In genomic region chr11:66426314-66426713, GRCh38 we compare ENCODE assay signal across 30 cellular contexts. TPM values are rescaled to one million over a fixed set of nuclear protein-coding genes. Genes with fewer than 3 reads are reported as not detected.
"Had no signal": no experiment of that assay in that cellular context is flagged by ENCODE, and none has a peak within 500 bp of the region (broad histone marks: within the 10 kb centered on the region; RNA-seq: fewer than 3 reads in every experiment).

No MANE protein-coding gene starts in this region.

- H3K27ac ChIP-seq: ascending aorta, cardiac muscle cell, WERI-Rb-1 had no signal

- DNase-seq: activated CD4-positive, alpha-beta memory T cell treated with anti-CD3 and anti-CD28 coated beads, Interleukin-2, amount 10 ng/mL, durations not matched to agents 7 days and 5 days; activated CD4-positive, alpha-beta T cell treated with anti-CD3 and anti-CD28 coated beads for 1 hour; activated CD4-positive, alpha-beta T cell treated with anti-CD3 and anti-CD28 coated beads for 36 hours; activated CD4-positive, alpha-beta T cell treated with anti-CD3 and anti-CD28 coated beads for 48 hours; activated CD4-positive, alpha-beta T cell treated with anti-CD3 and anti-CD28 coated beads, Interleukin-2, amount 10 ng/mL, durations not matched to agents 7 days and 5 days; activated CD4-positive, alpha-beta T cell treated with anti-CD3 and anti-CD28 coated beads, Interleukin-2, amount 50 U/mL, for 48 hours; activated CD4-positive, CD25-positive, alpha-beta regulatory T cell; activated CD8-positive, alpha-beta memory T cell treated with anti-CD3 and anti-CD28 coated beads for 24 hours; activated CD8-positive, alpha-beta memory T cell treated with anti-CD3 and anti-CD28 coated beads, Interleukin-2, amount 10 ng/mL, durations not matched to agents 7 days and 5 days; activated CD8-positive, alpha-beta memory T cell treated with anti-CD3 and anti-CD28 coated beads, Interleukin-2, amount 50 U/mL, for 48 hours; activated CD8-positive, alpha-beta T cell treated with anti-CD3 and anti-CD28 coated beads, Interleukin-2, amount 10 ng/mL, durations not matched to agents 7 days and 5 days; activated effector memory CD4-positive, alpha-beta T cell treated with Interleukin-2 at 50 U/mL for 16 hours; activated gamma-delta T cell; activated naive CD4-positive, alpha-beta T cell treated with anti-CD3 and anti-CD28 coated beads, Interleukin-2, amount 10 ng/mL, durations not matched to agents 7 days and 5 days; activated naive CD4-positive, alpha-beta T cell treated with Interleukin-2 at 50 U/mL for 16 hours; activated naive CD8-positive, alpha-beta T cell treated with anti-CD3 and anti-CD28 coated beads, Interleukin-2, amount 10 ng/mL, durations not matched to agents 7 days and 5 days; activated naive CD8-positive, alpha-beta T cell treated with anti-CD3 and anti-CD28 coated beads, Interleukin-2, amount 50 U/mL, for 24 hours; activated T-cell treated with anti-CD3 and anti-CD28 coated beads, Interleukin-2, amount 50 U/mL, for 24 hours; activated T-cell treated with anti-CD3 and anti-CD28 coated beads, Interleukin-2, amount 50 U/mL, for 48 hours; amygdala; anterior cingulate cortex; cerebellar nuclear complex; T-helper 1 cell; T-helper 2 cell; T-helper 9 cell; WERI-Rb-1 had no signal

- H3K36me3 ChIP-seq: WERI-Rb-1 had no signal

- H3K9me3 ChIP-seq: ascending aorta had no signal

- H3K4me3 ChIP-seq: ascending aorta, cardiac muscle cell had no signal

- FAIRE-seq: bronchial epithelial cell, TTC549 had no signal

RNA-seq across cellular contexts. Expression of gene NPAS4, which starts 5.5 kb away (rescaled TPM):
- total RNA-seq: bronchial epithelial cell had no signal
- polyA plus RNA-seq: cardiac muscle cell had no signal

RNA-seq across cellular contexts. Expression of gene SLC29A2, which starts 54.8 kb away (rescaled TPM):
- total RNA-seq: ascending aorta had no signal
